Comparison of ENCODE assay signal across 8 cellular contexts in the genomic region with DNA sequence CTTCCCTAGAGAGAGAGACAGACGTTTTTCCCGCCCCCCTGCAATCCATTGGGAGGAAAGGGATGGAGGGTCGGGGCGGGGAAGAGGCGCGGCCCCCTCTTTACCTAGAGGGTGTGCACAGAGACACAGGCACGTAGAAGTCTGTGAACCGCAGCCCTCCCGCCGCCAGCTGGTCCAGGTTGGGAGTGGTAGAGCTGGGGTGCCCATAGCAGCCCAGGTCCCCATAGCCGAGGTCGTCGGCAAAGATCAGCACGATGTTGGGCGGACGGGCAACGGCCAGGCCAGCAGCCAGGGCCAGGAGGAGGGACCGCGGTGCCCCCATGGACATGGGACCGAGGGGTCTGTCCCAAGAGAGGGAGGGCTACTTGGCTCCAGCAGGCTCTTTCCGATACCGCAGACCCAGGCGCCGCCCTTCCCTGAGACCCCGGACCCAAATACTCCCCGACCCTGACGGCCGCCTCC. TPM values are rescaled to one million over a fixed set of nuclear protein-coding genes. Genes with fewer than 3 reads are reported as not detected.
DNase-seq lines count a peak whose midpoint lies in the region; ATAC-seq and TF ChIP-seq lines count a peak whose summit lies in the region.

No MANE protein-coding gene starts in this region.

- H3K27ac ChIP-seq in epithelial cell of prostate: peak overlapping the region; percentile 24

- no peaks in the 10 kb centered on the region for H3K27me3 Mint-ChIP-seq in nephron progenitor cell (ENCODE audit: low read depth, poor library complexity)

- no peaks in the 10 kb centered on the region for H3K9me3 Mint-ChIP-seq in nephron progenitor cell

- DNase-seq in COLO668 (lab: John Stamatoyannopoulos, UW; ENCODE audit: unreplicated experiment): peak; percentile 35
- DNase-seq in H7: peak; percentile 74
- no peak for DNase-seq in epithelial cell of prostate (ENCODE audit: low read depth, low spot score)
- DNase-seq in nephron progenitor cell: peak; percentile 53
- DNase-seq in activated CD4-positive, CD25-positive, alpha-beta regulatory T cell (lab: John Stamatoyannopoulos, UW): no peak
- no peak for DNase-seq in NCI-H2029 treated with DMSO at 0.1 percent for 48 hours (lab: John Stamatoyannopoulos, UW)

- H3K27ac Mint-ChIP-seq in nephron progenitor cell: no peak overlapping the region

- H3K4me1 Mint-ChIP-seq in nephron progenitor cell: peaks cover 52% of the 10 kb centered on the region

- H3K27me3 ChIP-seq in H7 (ENCODE audit: control insufficient read depth, insufficient read depth, low read length): peaks cover 4% of the 10 kb centered on the region

- peak; percentile 48 for ATAC-seq in SK-N-SH treated with all-trans-retinoic acid at 6 μM for 48 hours
- no peak for ATAC-seq in HG03378 (IDR thresholded peaks at IDR 0.05; ENCODE audit: unreplicated experiment)

- no peaks in the 10 kb centered on the region for H3K36me3 ChIP-seq in H7 (replicated peaks; ENCODE audit: control insufficient read depth, insufficient read depth, low read length)

- H3K4me3 ChIP-seq in H7 (ENCODE audit: insufficient read depth, low read depth, low read length): peak overlapping the region; percentile 71

- H3K36me3 Mint-ChIP-seq in nephron progenitor cell (ENCODE audit: low read depth): no peaks in the 10 kb centered on the region

- H3K4me3 Mint-ChIP-seq in nephron progenitor cell: peak overlapping the region; percentile 80

- TF ChIP-seq CTCF in nephron progenitor cell (IDR thresholded peaks at IDR 0.05): no peak

TF ChIP-seq in SK-N-SH treated with all-trans-retinoic acid at 6 μM for 48 hours, 23 proteins besides CTCF, POLR2A, EP300 and RAD21:
- TF ChIP-seq PPARA (CRISPR knock-in tag; IDR thresholded peaks at IDR 0.05; ENCODE audit: borderline replicate concordance): no peak
- TF ChIP-seq ZNF8 (CRISPR knock-in tag; IDR thresholded peaks at IDR 0.05): no peak
- TF ChIP-seq, protein P1, sequence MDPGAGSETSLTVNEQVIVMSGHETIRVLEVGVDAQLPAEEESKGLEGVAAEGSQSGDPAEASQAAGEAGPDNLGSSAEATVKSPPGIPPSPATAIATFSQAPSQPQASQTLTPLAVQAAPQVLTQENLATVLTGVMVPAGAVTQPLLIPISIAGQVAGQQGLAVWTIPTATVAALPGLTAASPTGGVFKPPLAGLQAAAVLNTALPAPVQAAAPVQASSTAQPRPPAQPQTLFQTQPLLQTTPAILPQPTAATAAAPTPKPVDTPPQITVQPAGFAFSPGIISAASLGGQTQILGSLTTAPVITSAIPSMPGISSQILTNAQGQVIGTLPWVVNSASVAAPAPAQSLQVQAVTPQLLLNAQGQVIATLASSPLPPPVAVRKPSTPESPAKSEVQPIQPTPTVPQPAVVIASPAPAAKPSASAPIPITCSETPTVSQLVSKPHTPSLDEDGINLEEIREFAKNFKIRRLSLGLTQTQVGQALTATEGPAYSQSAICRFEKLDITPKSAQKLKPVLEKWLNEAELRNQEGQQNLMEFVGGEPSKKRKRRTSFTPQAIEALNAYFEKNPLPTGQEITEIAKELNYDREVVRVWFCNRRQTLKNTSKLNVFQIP (CRISPR knock-in tag; IDR thresholded peaks at IDR 0.05; ENCODE audit: borderline replicate concordance, low read depth): no peak
- TF ChIP-seq, protein P2, sequence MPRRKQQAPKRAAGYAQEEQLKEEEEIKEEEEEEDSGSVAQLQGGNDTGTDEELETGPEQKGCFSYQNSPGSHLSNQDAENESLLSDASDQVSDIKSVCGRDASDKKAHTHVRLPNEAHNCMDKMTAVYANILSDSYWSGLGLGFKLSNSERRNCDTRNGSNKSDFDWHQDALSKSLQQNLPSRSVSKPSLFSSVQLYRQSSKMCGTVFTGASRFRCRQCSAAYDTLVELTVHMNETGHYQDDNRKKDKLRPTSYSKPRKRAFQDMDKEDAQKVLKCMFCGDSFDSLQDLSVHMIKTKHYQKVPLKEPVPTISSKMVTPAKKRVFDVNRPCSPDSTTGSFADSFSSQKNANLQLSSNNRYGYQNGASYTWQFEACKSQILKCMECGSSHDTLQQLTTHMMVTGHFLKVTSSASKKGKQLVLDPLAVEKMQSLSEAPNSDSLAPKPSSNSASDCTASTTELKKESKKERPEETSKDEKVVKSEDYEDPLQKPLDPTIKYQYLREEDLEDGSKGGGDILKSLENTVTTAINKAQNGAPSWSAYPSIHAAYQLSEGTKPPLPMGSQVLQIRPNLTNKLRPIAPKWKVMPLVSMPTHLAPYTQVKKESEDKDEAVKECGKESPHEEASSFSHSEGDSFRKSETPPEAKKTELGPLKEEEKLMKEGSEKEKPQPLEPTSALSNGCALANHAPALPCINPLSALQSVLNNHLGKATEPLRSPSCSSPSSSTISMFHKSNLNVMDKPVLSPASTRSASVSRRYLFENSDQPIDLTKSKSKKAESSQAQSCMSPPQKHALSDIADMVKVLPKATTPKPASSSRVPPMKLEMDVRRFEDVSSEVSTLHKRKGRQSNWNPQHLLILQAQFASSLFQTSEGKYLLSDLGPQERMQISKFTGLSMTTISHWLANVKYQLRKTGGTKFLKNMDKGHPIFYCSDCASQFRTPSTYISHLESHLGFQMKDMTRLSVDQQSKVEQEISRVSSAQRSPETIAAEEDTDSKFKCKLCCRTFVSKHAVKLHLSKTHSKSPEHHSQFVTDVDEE (CRISPR knock-in tag; IDR thresholded peaks at IDR 0.05): no peak
- TF ChIP-seq BACH2 (CRISPR knock-in tag; IDR thresholded peaks at IDR 0.05; ENCODE audit: borderline replicate concordance): no peak
- TF ChIP-seq, protein P3, sequence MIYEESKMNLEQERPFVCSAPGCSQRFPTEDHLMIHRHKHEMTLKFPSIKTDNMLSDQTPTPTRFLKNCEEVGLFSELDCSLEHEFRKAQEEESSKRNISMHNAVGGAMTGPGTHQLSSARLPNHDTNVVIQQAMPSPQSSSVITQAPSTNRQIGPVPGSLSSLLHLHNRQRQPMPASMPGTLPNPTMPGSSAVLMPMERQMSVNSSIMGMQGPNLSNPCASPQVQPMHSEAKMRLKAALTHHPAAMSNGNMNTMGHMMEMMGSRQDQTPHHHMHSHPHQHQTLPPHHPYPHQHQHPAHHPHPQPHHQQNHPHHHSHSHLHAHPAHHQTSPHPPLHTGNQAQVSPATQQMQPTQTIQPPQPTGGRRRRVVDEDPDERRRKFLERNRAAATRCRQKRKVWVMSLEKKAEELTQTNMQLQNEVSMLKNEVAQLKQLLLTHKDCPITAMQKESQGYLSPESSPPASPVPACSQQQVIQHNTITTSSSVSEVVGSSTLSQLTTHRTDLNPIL (CRISPR knock-in tag; IDR thresholded peaks at IDR 0.05; ENCODE audit: low read depth): no peak
- no peak for TF ChIP-seq GLIS3 (CRISPR knock-in tag; IDR thresholded peaks at IDR 0.05)
- TF ChIP-seq, protein P4, sequence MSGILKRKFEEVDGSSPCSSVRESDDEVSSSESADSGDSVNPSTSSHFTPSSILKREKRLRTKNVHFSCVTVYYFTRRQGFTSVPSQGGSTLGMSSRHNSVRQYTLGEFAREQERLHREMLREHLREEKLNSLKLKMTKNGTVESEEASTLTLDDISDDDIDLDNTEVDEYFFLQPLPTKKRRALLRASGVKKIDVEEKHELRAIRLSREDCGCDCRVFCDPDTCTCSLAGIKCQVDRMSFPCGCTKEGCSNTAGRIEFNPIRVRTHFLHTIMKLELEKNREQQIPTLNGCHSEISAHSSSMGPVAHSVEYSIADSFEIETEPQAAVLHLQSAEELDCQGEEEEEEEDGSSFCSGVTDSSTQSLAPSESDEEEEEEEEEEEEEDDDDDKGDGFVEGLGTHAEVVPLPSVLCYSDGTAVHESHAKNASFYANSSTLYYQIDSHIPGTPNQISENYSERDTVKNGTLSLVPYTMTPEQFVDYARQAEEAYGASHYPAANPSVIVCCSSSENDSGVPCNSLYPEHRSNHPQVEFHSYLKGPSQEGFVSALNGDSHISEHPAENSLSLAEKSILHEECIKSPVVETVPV (CRISPR knock-in tag; IDR thresholded peaks at IDR 0.05): no peak
- no peak for TF ChIP-seq ZNF565 (CRISPR knock-in tag; conservative IDR thresholded peaks at IDR 0.05; ENCODE audit: low read depth)
- TF ChIP-seq CSDC2 (CRISPR knock-in tag; IDR thresholded peaks at IDR 0.05): no peak
- no peak for TF ChIP-seq TOX (CRISPR knock-in tag; IDR thresholded peaks at IDR 0.05; ENCODE audit: borderline replicate concordance)
- TF ChIP-seq ZC3H10 (CRISPR knock-in tag; IDR thresholded peaks at IDR 0.05): no peak
- TF ChIP-seq ARNTL (CRISPR knock-in tag; IDR thresholded peaks at IDR 0.05; ENCODE audit: borderline replicate concordance, low read depth): no peak
- no peak for TF ChIP-seq ZFP3 (CRISPR knock-in tag; IDR thresholded peaks at IDR 0.05)

RNA-seq across cellular contexts. Expression of a gene that starts 0.5 kb away (rescaled TPM):
- total RNA-seq in H7 (2014; rRNA removed; shearing (Covaris generic)): 9.5 and 11.3 TPM in 2 replicates

RNA-seq across cellular contexts. Expression of a gene that starts 26.9 kb away (rescaled TPM):
- 1.7 and 3.4 TPM in 2 replicates for total RNA-seq in H7 (2014; rRNA removed; shearing (Covaris generic))

RNA-seq across cellular contexts. Expression of a gene that starts 44.8 kb away (rescaled TPM):
- total RNA-seq in H7 (2014; rRNA removed; shearing (Covaris generic)): 42.1 and 54.5 TPM in 2 replicates

RNA-seq across cellular contexts. Expression of a gene that starts 45.1 kb away (rescaled TPM):
- total RNA-seq in H7 (2014; rRNA removed; shearing (Covaris generic)): 1.8 and 2.1 TPM in 2 replicates

RNA-seq across cellular contexts. Expression of a gene that starts 49.3 kb away (rescaled TPM):
- 24.0 and 27.6 TPM in 2 replicates for total RNA-seq in H7 (2014; rRNA removed; shearing (Covaris generic))

Comparison
In these comparisons a context has a peak if more than half of its experiments do, and no peak if none do; other contexts are left out.
1. DNase-seq: peak in COLO668 (single experiment), H7 (single experiment) and nephron progenitor cell (single experiment); none in epithelial cell of prostate (single experiment), activated CD4-positive, CD25-positive, alpha-beta regulatory T cell (0 of 4) and NCI-H2029 treated with DMSO at 0.1 percent for 48 hours (single experiment).